Comparison of ENCODE assay signal across 10 cellular contexts in the genomic region with DNA sequence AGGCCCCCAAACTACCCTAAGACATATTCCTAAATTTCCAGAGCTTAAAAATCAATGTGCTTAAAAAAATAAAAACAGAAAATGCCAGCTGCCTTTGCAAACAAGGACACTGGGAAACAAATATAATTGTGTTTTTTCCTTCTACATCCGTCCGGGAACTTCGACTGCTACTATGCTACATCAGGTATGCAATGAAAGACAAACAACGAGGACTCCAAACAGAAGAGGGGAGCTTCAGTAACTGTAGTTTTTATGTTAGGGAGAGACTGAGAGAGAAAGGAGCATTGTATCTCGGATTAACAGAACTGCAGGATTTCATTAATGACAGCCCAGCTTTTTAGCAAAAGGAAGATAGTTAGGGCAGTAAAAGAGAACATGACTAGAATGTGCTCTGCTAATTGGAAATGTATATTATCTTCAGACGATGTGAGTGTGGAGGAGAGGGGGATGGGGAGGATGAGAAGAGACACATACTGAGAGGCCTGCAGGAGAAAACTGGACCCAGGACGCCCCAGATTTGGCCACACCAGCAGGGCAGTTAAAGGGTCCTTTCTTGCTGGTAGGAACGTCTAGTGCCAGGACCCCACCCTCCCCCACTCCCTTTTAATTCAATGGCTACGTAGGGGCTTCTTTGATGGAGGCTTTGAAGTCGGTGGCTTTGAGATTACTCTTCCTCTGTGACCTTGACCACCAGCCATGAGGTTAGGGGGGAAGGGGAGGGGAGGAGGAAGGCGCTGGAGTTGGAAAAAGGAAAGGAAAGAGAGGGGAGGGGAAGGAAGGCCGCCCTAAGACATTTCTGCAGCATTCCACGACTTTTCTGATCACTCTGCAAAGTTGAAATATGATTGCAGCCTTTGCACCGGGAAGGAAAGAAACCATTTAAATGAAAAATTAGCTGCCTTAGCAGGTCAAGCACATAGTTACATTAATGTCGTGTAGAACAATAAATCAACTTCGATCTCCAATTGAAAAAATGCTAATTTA.
DNase-seq lines count a peak whose midpoint lies in the region; ATAC-seq and TF ChIP-seq lines count a peak whose summit lies in the region.
"Had no signal": no experiment of that assay in that cellular context is flagged by ENCODE, and none has a peak within 500 bp of the region (broad histone marks: within the 10 kb centered on the region; RNA-seq: fewer than 3 reads in every experiment).

No MANE protein-coding gene starts in this region.

- no peaks in the 10 kb centered on the region for H3K9me3 Mint-ChIP-seq in natural killer cell
- H3K9me3 Mint-ChIP-seq: activated T-cell treated with anti-CD3 and anti-CD28 coated beads, Interleukin-2, amount 50 U/mL, for 24 hours had no signal

- no peaks in the 10 kb centered on the region for H3K9me3 ChIP-seq in BE2C
- no peaks in the 10 kb centered on the region for H3K9me3 ChIP-seq in iPS-18a (ENCODE audit: control insufficient read depth, low read depth, low read length)

- H3K27me3 Mint-ChIP-seq in natural killer cell (ENCODE audit: low read depth in 2 of 2): peaks cover 22 to 27% of the 10 kb centered on the region in 2 donors

- no peak overlapping the region for H3K27ac ChIP-seq in iPS-18a (ENCODE audit: low read length)

- H3K4me3 Mint-ChIP-seq in natural killer cell: no peak overlapping the region
- H3K4me3 Mint-ChIP-seq: activated T-cell treated with anti-CD3 and anti-CD28 coated beads, Interleukin-2, amount 50 U/mL, for 24 hours had no signal

- no peak for DNase-seq in BE2C
- no peak for DNase-seq in astrocyte of the spinal cord (ENCODE audit: low read depth, low spot score)
- DNase-seq in retinal pigment epithelial cell (ENCODE audit: low read depth): no peak
- DNase-seq in GM13977 (ENCODE audit: low spot score): no peak
- no peak for DNase-seq in natural killer cell
- DNase-seq in NCI-H1105 treated with DMSO at 0.1 percent for 48 hours (lab: John Stamatoyannopoulos, UW): no peak
- DNase-seq: activated T-cell treated with anti-CD3 and anti-CD28 coated beads, Interleukin-2, amount 50 U/mL, for 24 hours; AML-193 had no signal

- no peaks in the 10 kb centered on the region for H3K4me1 Mint-ChIP-seq in natural killer cell

- in situ Hi-C loops in astrocyte of the spinal cord (cut with HindIII; ENCODE audit: low sequenced_read_pairs) (no loop called here), GM13977 (cut with MboI; ENCODE audit: low pct_unique_long_range_greater_than_20kb, low sequenced_read_pairs, unreplicated experiment) (no loop called here)

- H3K4me1 ChIP-seq in BE2C (peaks cover 11% of the 10 kb centered on the region), iPS-18a (ENCODE audit: control insufficient read depth, low read depth, low read length) (peaks cover 33% of the 10 kb centered on the region)

- no peak overlapping the region for H3K27ac Mint-ChIP-seq in natural killer cell
- H3K27ac Mint-ChIP-seq: activated T-cell treated with anti-CD3 and anti-CD28 coated beads, Interleukin-2, amount 50 U/mL, for 24 hours had no signal

- H3K4me3 ChIP-seq in BE2C (ENCODE audit: low read depth, low read length) (peak overlapping the region; percentile 58), astrocyte of the spinal cord (ENCODE audit: low read depth, low read length) (peak overlapping the region; percentile 6), iPS-18a (ENCODE audit: low read length) (peak overlapping the region; percentile 72), retinal pigment epithelial cell (ENCODE audit: low read length) (peak overlapping the region; percentile 3)

- peak overlapping the region; percentile 51 for H3K9ac ChIP-seq in iPS-18a (ENCODE audit: low read length)

- H3K36me3 Mint-ChIP-seq in natural killer cell: no peaks in the 10 kb centered on the region

- ATAC-seq in GM21447 (IDR thresholded peaks at IDR 0.05; ENCODE audit: unreplicated experiment) (no peak), natural killer cell (no peak)

- no peaks in the 10 kb centered on the region for H3K27me3 ChIP-seq in BE2C
- H3K27me3 ChIP-seq in iPS-18a (ENCODE audit: control insufficient read depth, insufficient read depth, low read length): peaks cover 20% of the 10 kb centered on the region

- H3K36me3 ChIP-seq in BE2C (no peaks in the 10 kb centered on the region), iPS-18a (ENCODE audit: control insufficient read depth, low read depth, low read length) (no peaks in the 10 kb centered on the region)

- TF ChIP-seq CTCF in BE2C (IDR thresholded peaks at IDR 0.05; ENCODE audit: low read depth, low read length): no peak
- no peak for TF ChIP-seq CTCF in astrocyte of the spinal cord (IDR thresholded peaks at IDR 0.05; ENCODE audit: low read depth, low read length)
- TF ChIP-seq CTCF in retinal pigment epithelial cell (conservative IDR thresholded peaks at IDR 0.05; ENCODE audit: low read depth, low read length): no peak
- TF ChIP-seq CTCF in GM13977 (IDR thresholded peaks at IDR 0.05; ENCODE audit: extremely low read depth, insufficient read depth, missing control alignments): no peak
- no peak for TF ChIP-seq CTCF in natural killer cell (IDR thresholded peaks at IDR 0.05)

- intact Hi-C loops in natural killer cell (cut with micrococcal nuclease): no loop called here

Comparison
In these comparisons a context has a peak if more than half of its experiments do, and no peak if none do; other contexts are left out.
1. H3K4me3 ChIP-seq: peak in every context shown above with its lines; median percentile 72 in iPS-18a; 58 in BE2C; 6 in astrocyte of the spinal cord; 3 in retinal pigment epithelial cell.